2 cellular contexts compared by ENCODE assay signal in the genomic region with DNA sequence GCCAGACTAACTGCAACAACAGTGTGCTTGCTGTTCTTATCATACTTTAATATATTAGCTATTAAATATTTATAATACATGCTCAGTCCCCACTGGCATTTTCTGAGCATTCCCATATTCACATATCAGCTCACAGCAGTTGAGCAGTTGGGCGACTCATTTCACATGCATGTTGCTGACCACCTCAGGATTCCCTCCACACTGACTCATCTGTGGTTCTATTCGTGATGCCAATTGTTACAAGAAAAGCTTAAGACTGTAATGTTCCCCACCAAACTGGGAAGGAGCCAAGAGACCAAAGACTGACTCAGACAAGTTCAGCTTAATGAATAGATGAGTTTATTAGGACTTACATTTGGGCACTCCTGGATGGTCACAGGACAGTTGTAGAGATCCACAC.
A peak's percentile ranks its signal among the peaks of the same experiment; 100 is the strongest.
TF ChIP-seq lines count a peak whose summit lies in the region.

No MANE protein-coding gene starts in this region.

TF ChIP-seq in IMR-90, 13 proteins besides CTCF, POLR2A, EP300 and RAD21:
- no peak for TF ChIP-seq CEBPB (IDR thresholded peaks at IDR 0.05; ENCODE audit: low read depth, low read length)
- peak; percentile 76 for TF ChIP-seq FOS (IDR thresholded peaks at IDR 0.05; ENCODE audit: low read depth, low read length)
- peak; percentile 14; the same call in 1 of the 2 replicates for TF ChIP-seq MAFK (IDR thresholded peaks at IDR 0.05; ENCODE audit: low read depth, low read length)

TF ChIP-seq in K562, 482 proteins besides CTCF, POLR2A, EP300 and RAD21 (continued from another document):
- TF ChIP-seq ZZZ3 (IDR thresholded peaks at IDR 0.05) (no peak), SRSF7 (optimal IDR thresholded peaks at IDR 0.05; ENCODE audit: low read depth, low read length) (no peak)
TF ChIP-seq in K562: peak in this region for 0.
